In genomic region chr2:173075781-173076556, GRCh38 we compare ENCODE assay signal across 8 cellular contexts. TPM values are rescaled to one million over a fixed set of nuclear protein-coding genes. Genes with fewer than 3 reads are reported as not detected.
A peak's percentile ranks its signal among the peaks of the same experiment; 100 is the strongest.
DNase-seq lines count a peak whose midpoint lies in the region; ATAC-seq and TF ChIP-seq lines count a peak whose summit lies in the region.

Gene MAP3K20 (plus strand): TSS chr2:173075846. CDS start chr2:173091032, 15,186 bp downstream.

- peak within 1 kb of the TSS; percentile 80 for H3K4me3 Mint-ChIP-seq in activated CD4-positive, alpha-beta T cell treated with anti-CD3 and anti-CD28 coated beads, Interleukin-2, amount 10 ng/mL, durations not matched to agents 7 days and 5 days

- peak; percentile 37 for ATAC-seq in GM18858 (IDR thresholded peaks at IDR 0.05; ENCODE audit: unreplicated experiment)
- ATAC-seq in HG03045 (IDR thresholded peaks at IDR 0.05; ENCODE audit: unreplicated experiment) = peak; percentile 79

- peak within 1 kb of the TSS in 57 of 59 donors; percentile 18 to 93 (median 74) for H3K27ac ChIP-seq in dorsolateral prefrontal cortex

- H3K4me1 Mint-ChIP-seq in activated CD4-positive, alpha-beta T cell treated with anti-CD3 and anti-CD28 coated beads, Interleukin-2, amount 10 ng/mL, durations not matched to agents 7 days and 5 days = peaks cover 27% of the 10 kb centered on the region

- H3K27me3 ChIP-seq in dorsolateral prefrontal cortex = peaks cover 0 to 22% (median 0%) of the 10 kb centered on the region in 45 donors

- H3K4me3 ChIP-seq in dorsolateral prefrontal cortex (peak within 1 kb of the TSS; percentile 53 to 87 (median 70)), lower leg skin (ENCODE audit: low read depth, poor library complexity, severe bottlenecking) (peak within 1 kb of the TSS; percentile 76)

- intact Hi-C loops in dorsolateral prefrontal cortex (cut with DNase I) = no loop called here
- intact Hi-C loops in lower leg skin (cut with DNase I; ENCODE audit: low total_unique reads) = no loop called here

- peak in 50 of 56 donors; percentile 16 to 67 (median 41) for TF ChIP-seq CTCF in dorsolateral prefrontal cortex (IDR thresholded peaks at IDR 0.05 in 54 of 56, conservative IDR thresholded peaks at IDR 0.05 in 2 of 56; ENCODE audit: low read depth in 1 of 56, partially characterized antibody in 56 of 56)
- no peak for TF ChIP-seq CTCF in lower leg skin (IDR thresholded peaks at IDR 0.05)

- CTCF ChIA-PET in activated CD4-positive, alpha-beta T cell treated with anti-CD3 and anti-CD28 coated beads, Interleukin-2, amount 10 ng/mL, durations not matched to agents 7 days and 5 days (lab: Charles Lee) = no interaction called here

- peaks cover 2% of the 10 kb centered on the region for H3K36me3 Mint-ChIP-seq in activated CD4-positive, alpha-beta T cell treated with anti-CD3 and anti-CD28 coated beads, Interleukin-2, amount 10 ng/mL, durations not matched to agents 7 days and 5 days (ENCODE audit: low read depth)

- peak in 1 of 2 donors; percentile 32 for TF ChIP-seq POLR2A in lower leg skin (IDR thresholded peaks at IDR 0.05)

- no peaks in the 10 kb centered on the region for H3K9me3 Mint-ChIP-seq in activated CD4-positive, alpha-beta T cell treated with anti-CD3 and anti-CD28 coated beads, Interleukin-2, amount 10 ng/mL, durations not matched to agents 7 days and 5 days

- peak within 1 kb of the TSS; percentile 78 for H3K27ac Mint-ChIP-seq in activated CD4-positive, alpha-beta T cell treated with anti-CD3 and anti-CD28 coated beads, Interleukin-2, amount 10 ng/mL, durations not matched to agents 7 days and 5 days

- 0 to 1% methylated on average over 22 to 83 of the region's 106 CpGs for WGBS in lower leg skin, 2 donors

- H3K27me3 Mint-ChIP-seq in activated CD4-positive, alpha-beta T cell treated with anti-CD3 and anti-CD28 coated beads, Interleukin-2, amount 10 ng/mL, durations not matched to agents 7 days and 5 days = peaks cover 28% of the 10 kb centered on the region

- peak; percentile 69 for DNase-seq in AG08396 (ENCODE audit: low spot score)
- peak; percentile 43 for DNase-seq in NCI-H2227 treated with DMSO at 0.1 percent for 48 hours (lab: John Stamatoyannopoulos, UW)
- DNase-seq in activated CD4-positive, alpha-beta T cell treated with anti-CD3 and anti-CD28 coated beads, Interleukin-2, amount 10 ng/mL, durations not matched to agents 7 days and 5 days = peak; percentile 65
- DNase-seq in dorsolateral prefrontal cortex = peak in 8 of 10 donors; percentile 26 to 75 (median 60)
- DNase-seq in lower leg skin (ENCODE audit: low spot score in 2 of 2) = peak; percentile 79 to 95
- peak in 2 of 3 donors; percentile 23 to 37 for DNase-seq in stimulated activated CD4-positive, alpha-beta T cell treated with anti-CD3 and anti-CD28 coated beads, TNF-alpha, amount 100 ng/mL, for 48 hours (ENCODE audit: low read depth in 3 of 3)

- POLR2A ChIA-PET in activated CD4-positive, alpha-beta T cell treated with anti-CD3 and anti-CD28 coated beads, Interleukin-2, amount 10 ng/mL, durations not matched to agents 7 days and 5 days (lab: Charles Lee) = no interaction called here

RNA-seq across cellular contexts. Expression of gene MAP3K20, which starts in this region (rescaled TPM):
- 10 to 100 TPM; 14.5 to 15.1 TPM for total RNA-seq in activated CD4-positive, alpha-beta T cell treated with anti-CD3 and anti-CD28 coated beads, Interleukin-2, amount 10 ng/mL, durations not matched to agents 7 days and 5 days
- total RNA-seq in dorsolateral prefrontal cortex (10 to 100 TPM in 116 of 120 experiments, 1 to 10 TPM in 4; 9.4 to 38.2 (median 15.2) TPM), lower leg skin (10 to 100 TPM; 30.9 to 40.3 (median 37.3) TPM)

Comparison
In these comparisons a context has a peak if more than half of its experiments do, and no peak if none do; other contexts are left out.
1. Peak in every context shown above with its lines: DNase-seq, ATAC-seq, H3K4me3 ChIP-seq and H3K27ac ChIP-seq.
2. DNase-seq: peak in every context shown above with its lines; median percentile 87 in lower leg skin; 69 in AG08396; 65 in activated CD4-positive, alpha-beta T cell treated with anti-CD3 and anti-CD28 coated beads, Interleukin-2, amount 10 ng/mL, durations not matched to agents 7 days and 5 days; 60 in dorsolateral prefrontal cortex; 43 in NCI-H2227 treated with DMSO at 0.1 percent for 48 hours; 30 in stimulated activated CD4-positive, alpha-beta T cell treated with anti-CD3 and anti-CD28 coated beads, TNF-alpha, amount 100 ng/mL, for 48 hours.
3. CTCF ChIP-seq: peak in dorsolateral prefrontal cortex (50 of 56); none in lower leg skin (0 of 3).